In genomic region chr21:17139696-17140095, GRCh38 we compare ENCODE assay signal across 8 cellular contexts.
DNase-seq lines count a peak whose midpoint lies in the region; ATAC-seq and TF ChIP-seq lines count a peak whose summit lies in the region.

No MANE protein-coding gene starts in this region.

- ATAC-seq in T-cell (replicated peaks in 1 of 4) (peak in 1 of 4 experiments; percentile 38), GM19324 (IDR thresholded peaks at IDR 0.05; ENCODE audit: low FRiP score, unreplicated experiment) (no peak)

- no peaks in the 10 kb centered on the region for H3K4me1 ChIP-seq in stomach smooth muscle (ENCODE audit: control insufficient read depth, insufficient read depth, low read length)

- H3K36me3 Mint-ChIP-seq in T-cell = no peaks in the 10 kb centered on the region

- no peak overlapping the region for H3K27ac ChIP-seq in stomach smooth muscle (ENCODE audit: low read length)

- H3K36me3 ChIP-seq in stomach smooth muscle (ENCODE audit: control insufficient read depth in 2 of 2, insufficient read depth in 2 of 2, low read length in 2 of 2) = no peaks in the 10 kb centered on the region

- DNase-seq in NCI-H2196 (lab: John Stamatoyannopoulos, UW; ENCODE audit: unreplicated experiment) = peak; percentile 1
- DNase-seq in NCI-H2196 treated with DMSO at 0.1 percent for 48 hours (lab: John Stamatoyannopoulos, UW; ENCODE audit: unreplicated experiment) = no peak
- DNase-seq in T-cell = no peak
- DNase-seq in foreskin fibroblast = peak in 1 of 2 donors; percentile 7
- DNase-seq in NCI-H2171 (lab: John Stamatoyannopoulos, UW) = no peak
- DNase-seq in iPS-NIHi7 (ENCODE audit: extremely low spot score) = no peak

- H3K4me1 Mint-ChIP-seq in T-cell = peaks cover 0 to 6% (median 2%) of the 10 kb centered on the region in 3 donors

- no peak for TF ChIP-seq CTCF in foreskin fibroblast (IDR thresholded peaks at IDR 0.05; ENCODE audit: low read depth, low read length)

- POLR2A ChIA-PET in T-cell (lab: Charles Lee) = no interaction called here

- no peaks in the 10 kb centered on the region for H3K27me3 Mint-ChIP-seq in T-cell

- peak overlapping the region; percentile 10 to 32 for H3K4me3 ChIP-seq in foreskin fibroblast (ENCODE audit: low read depth in 1 of 2, low read length in 2 of 2)
- peak overlapping the region; percentile 49 to 68 for H3K4me3 ChIP-seq in stomach smooth muscle (ENCODE audit: low read length in 2 of 2)

- H3K9me3 ChIP-seq in stomach smooth muscle (ENCODE audit: control insufficient read depth in 2 of 2, low read length in 2 of 2) = no peaks in the 10 kb centered on the region

- peaks cover 0 to 9% (median 5%) of the 10 kb centered on the region in 3 donors for H3K9me3 Mint-ChIP-seq in T-cell

- H3K27me3 ChIP-seq in stomach smooth muscle (ENCODE audit: control insufficient read depth in 1 of 2, insufficient read depth in 2 of 2, low read length in 2 of 2) = no peaks in the 10 kb centered on the region

- H3K4me3 Mint-ChIP-seq in T-cell = peak overlapping the region; percentile 69 to 75 (median 70)

- peak overlapping the region in 1 of 2 donors; percentile 43 for H3K9ac ChIP-seq in stomach smooth muscle (ENCODE audit: low read length in 2 of 2)

- peak overlapping the region in 1 of 2 donors; percentile 30 for H3K27ac Mint-ChIP-seq in T-cell

- CTCF ChIA-PET in T-cell (lab: Charles Lee) = no interaction called here
